ENCODE assay signal across 1 cellular context in genomic region chr5:38556599-38557308, GRCh38.
TF ChIP-seq lines count a peak whose summit lies in the region.

Gene LIFR, minus strand, starts transcription at chr5:38556646. Its CDS starts 25,999 bp downstream, at chr5:38530647.

TF ChIP-seq in HEK293, 187 proteins besides CTCF, POLR2A, EP300 and RAD21 (continued from another document and continues in another):
- TF ChIP-seq INSM2 (tag by site-specific recombination; IDR thresholded peaks at IDR 0.05) (peak; percentile 57; the same call in 1 of the 2 replicates), ZNF830 (tag by site-specific recombination; IDR thresholded peaks at IDR 0.05; ENCODE audit: low read depth) (no peak), ZNF670 (tag by site-specific recombination; IDR thresholded peaks at IDR 0.05; ENCODE audit: low read depth) (no peak), ZNF548 (tag by site-specific recombination; IDR thresholded peaks at IDR 0.05) (no peak), REPIN1 (tag by site-specific recombination; IDR thresholded peaks at IDR 0.05; ENCODE audit: low read depth) (peak; percentile 84; the same call in 1 of the 2 replicates), ZNF324 (tag by site-specific recombination; IDR thresholded peaks at IDR 0.05) (no peak), HOXC10 (CRISPR knock-in tag; IDR thresholded peaks at IDR 0.05) (no peak), ZNF776 (tag by site-specific recombination; IDR thresholded peaks at IDR 0.05; ENCODE audit: borderline replicate concordance) (no peak), ZNF16 (tag by site-specific recombination; IDR thresholded peaks at IDR 0.05; ENCODE audit: low read depth) (no peak), ZNF394 (tag by site-specific recombination; IDR thresholded peaks at IDR 0.05; ENCODE audit: borderline replicate concordance) (peak; percentile 34; the same call in 1 of the 2 replicates), ZSCAN16 (tag by site-specific recombination; IDR thresholded peaks at IDR 0.05) (peak; percentile 51; the same call in 1 of the 2 replicates), ZNF114 (tag by site-specific recombination; IDR thresholded peaks at IDR 0.05) (no peak), ZFP37 (tag by site-specific recombination; IDR thresholded peaks at IDR 0.05) (peak; percentile 99), YY1 (tag by site-specific recombination; IDR thresholded peaks at IDR 0.05) (no peak), ZIC2 (tag by site-specific recombination; IDR thresholded peaks at IDR 0.05) (peak; percentile 60), ZBTB26 (tag by site-specific recombination; optimal IDR thresholded peaks at IDR 0.05) (peak; percentile 96), ZNF629 (tag by site-specific recombination; IDR thresholded peaks at IDR 0.05) (peak; percentile 64), ZNF157 (tag by site-specific recombination; IDR thresholded peaks at IDR 0.05) (no peak), ZNF391 (tag by site-specific recombination; IDR thresholded peaks at IDR 0.05; ENCODE audit: borderline replicate concordance, low read depth) (peak; percentile 85; the same call in 1 of the 2 replicates), ZBTB8A (tag by site-specific recombination; IDR thresholded peaks at IDR 0.05) (peak; percentile 33), SP3 (tag by site-specific recombination; IDR thresholded peaks at IDR 0.05) (peak; percentile 42; the same call in 1 of the 2 replicates), KLF10 (tag by site-specific recombination; IDR thresholded peaks at IDR 0.05) (peak; percentile 67), HOXD13 (CRISPR knock-in tag; IDR thresholded peaks at IDR 0.05; ENCODE audit: borderline replicate concordance) (no peak), ZNF692 (tag by site-specific recombination; IDR thresholded peaks at IDR 0.05) (peak; percentile 82), HIC1 (tag by site-specific recombination; IDR thresholded peaks at IDR 0.05) (no peak), ZNF600 (tag by site-specific recombination; IDR thresholded peaks at IDR 0.05) (peak; percentile 85; the same call in 1 of the 2 replicates), ZBTB20 (tag by site-specific recombination; IDR thresholded peaks at IDR 0.05) (peak; percentile 79), PRDM4 (tag by site-specific recombination; IDR thresholded peaks at IDR 0.05) (no peak), ZFP69B (tag by site-specific recombination; IDR thresholded peaks at IDR 0.05) (peak; percentile 66), OVOL3 (tag by site-specific recombination; IDR thresholded peaks at IDR 0.05) (no peak), SP2 (tag by site-specific recombination; IDR thresholded peaks at IDR 0.05) (peak; percentile 7; the same call in 1 of the 2 replicates), ZBTB11 (tag by site-specific recombination; conservative IDR thresholded peaks at IDR 0.05; ENCODE audit: low read depth) (peak; percentile 66), ZNF37A (tag by site-specific recombination; IDR thresholded peaks at IDR 0.05) (no peak), ZSCAN30 (tag by site-specific recombination; IDR thresholded peaks at IDR 0.05) (peak; percentile 98), KLF8 (tag by site-specific recombination; IDR thresholded peaks at IDR 0.05) (peak; percentile 7; the same call in 1 of the 2 replicates), ZNF529 (tag by site-specific recombination; IDR thresholded peaks at IDR 0.05; ENCODE audit: insufficient replicate concordance) (no peak), ZNF2 (tag by site-specific recombination; IDR thresholded peaks at IDR 0.05) (peak; percentile 90; the same call in 1 of the 2 replicates), KLF9 (tag by site-specific recombination; IDR thresholded peaks at IDR 0.05; ENCODE audit: low read depth) (peak; percentile 52; the same call in 1 of the 2 replicates), ZNF624 (tag by site-specific recombination; IDR thresholded peaks at IDR 0.05) (no peak), SP7 (tag by site-specific recombination; IDR thresholded peaks at IDR 0.05) (peak; percentile 72), ZNF704 (tag by site-specific recombination; IDR thresholded peaks at IDR 0.05) (no peak), ZBTB17 (tag by site-specific recombination; IDR thresholded peaks at IDR 0.05) (peak; percentile 83), GLIS1 (tag by site-specific recombination; IDR thresholded peaks at IDR 0.05) (peak; percentile 45; the same call in 1 of the 2 replicates), ZNF362 (tag by site-specific recombination; IDR thresholded peaks at IDR 0.05) (no peak), ZNF174 (tag by site-specific recombination; IDR thresholded peaks at IDR 0.05) (no peak), OSR2 (tag by site-specific recombination; IDR thresholded peaks at IDR 0.05) (peak; percentile 34; the same call in 1 of the 2 replicates), ZNF660 (tag by site-specific recombination; IDR thresholded peaks at IDR 0.05) (no peak), ZNF155 (tag by site-specific recombination; IDR thresholded peaks at IDR 0.05) (no peak), RBAK (tag by site-specific recombination; IDR thresholded peaks at IDR 0.05) (no peak), ZNF707 (tag by site-specific recombination; IDR thresholded peaks at IDR 0.05) (no peak), ZNF596 (tag by site-specific recombination; IDR thresholded peaks at IDR 0.05) (peak; percentile 28; the same call in 1 of the 2 replicates), ZNF701 (tag by site-specific recombination; IDR thresholded peaks at IDR 0.05) (no peak), ZNF335 (tag by site-specific recombination; conservative IDR thresholded peaks at IDR 0.05) (peak; percentile 88)
